11 cellular contexts compared by ENCODE assay signal in genomic region chr2:224881846-224882245, GRCh38.
A peak's percentile ranks its signal among the peaks of the same experiment; 100 is the strongest.
DNase-seq lines count a peak whose midpoint lies in the region; ATAC-seq, FAIRE-seq and TF ChIP-seq lines count a peak whose summit lies in the region.
"Had no signal": no experiment of that assay in that cellular context is flagged by ENCODE, and none has a peak within 500 bp of the region (broad histone marks: within the 10 kb centered on the region; RNA-seq: fewer than 3 reads in every experiment).

No MANE protein-coding gene starts in this region.

- no peaks in the 10 kb centered on the region for H3K9me3 Mint-ChIP-seq in stimulated activated naive CD8-positive, alpha-beta T cell treated with anti-CD3 and anti-CD28 coated beads, Interleukin-15, Interleukin-2, amounts not matched to agents 100 ng/mL and 50 ng/mL, for 24 hours
- no peaks in the 10 kb centered on the region for H3K9me3 Mint-ChIP-seq in stimulated activated naive CD8-positive, alpha-beta T cell treated with anti-CD3 and anti-CD28 coated beads, Interleukin-15, amount 100 ng/mL, for 72 hours
- H3K9me3 Mint-ChIP-seq in activated CD8-positive, alpha-beta T cell treated with anti-CD3 and anti-CD28 coated beads for 36 hours: no peaks in the 10 kb centered on the region

- POLR2A ChIA-PET in activated CD8-positive, alpha-beta T cell treated with anti-CD3 and anti-CD28 coated beads for 36 hours (lab: Charles Lee): no interaction called here

- no peak for TF ChIP-seq CTCF in activated CD8-positive, alpha-beta T cell treated with anti-CD3 and anti-CD28 coated beads for 36 hours (IDR thresholded peaks at IDR 0.05)
- no peak for TF ChIP-seq CTCF in fibroblast of mammary gland (conservative IDR thresholded peaks at IDR 0.05; ENCODE audit: control insufficient read depth, insufficient read depth, low read depth, low read length)

- no peaks in the 10 kb centered on the region for H3K27me3 Mint-ChIP-seq in stimulated activated naive CD8-positive, alpha-beta T cell treated with anti-CD3 and anti-CD28 coated beads, Interleukin-15, Interleukin-2, amounts not matched to agents 100 ng/mL and 50 ng/mL, for 24 hours
- H3K27me3 Mint-ChIP-seq in stimulated activated naive CD8-positive, alpha-beta T cell treated with anti-CD3 and anti-CD28 coated beads, Interleukin-15, amount 100 ng/mL, for 72 hours: no peaks in the 10 kb centered on the region
- H3K27me3 Mint-ChIP-seq in activated CD8-positive, alpha-beta T cell treated with anti-CD3 and anti-CD28 coated beads for 36 hours: no peaks in the 10 kb centered on the region

- H3K4me3 Mint-ChIP-seq in stimulated activated naive CD8-positive, alpha-beta T cell treated with anti-CD3 and anti-CD28 coated beads, Interleukin-15, Interleukin-2, amounts not matched to agents 100 ng/mL and 50 ng/mL, for 24 hours: no peak overlapping the region
- H3K4me3 Mint-ChIP-seq in stimulated activated naive CD8-positive, alpha-beta T cell treated with anti-CD3 and anti-CD28 coated beads, Interleukin-15, amount 100 ng/mL, for 72 hours: no peak overlapping the region
- no peak overlapping the region for H3K4me3 Mint-ChIP-seq in activated CD8-positive, alpha-beta T cell treated with anti-CD3 and anti-CD28 coated beads for 36 hours

- CTCF ChIA-PET in activated CD8-positive, alpha-beta T cell treated with anti-CD3 and anti-CD28 coated beads for 36 hours (lab: Charles Lee): interaction anchor here (0.8 to 1.0 kb wide), 2 partner anchors 15 to 60 kb away, joined by 3 read pairs; no protein-coding TSS in a partner anchor

- H3K4me1 Mint-ChIP-seq in stimulated activated naive CD8-positive, alpha-beta T cell treated with anti-CD3 and anti-CD28 coated beads, Interleukin-15, Interleukin-2, amounts not matched to agents 100 ng/mL and 50 ng/mL, for 24 hours (ENCODE audit: low read depth): peaks cover 59% of the 10 kb centered on the region
- peaks cover 65% of the 10 kb centered on the region for H3K4me1 Mint-ChIP-seq in stimulated activated naive CD8-positive, alpha-beta T cell treated with anti-CD3 and anti-CD28 coated beads, Interleukin-15, amount 100 ng/mL, for 72 hours
- H3K4me1 Mint-ChIP-seq in activated CD8-positive, alpha-beta T cell treated with anti-CD3 and anti-CD28 coated beads for 36 hours (ENCODE audit: low read depth): peaks cover 58% of the 10 kb centered on the region

- peak overlapping the region; percentile 29 for H3K27ac Mint-ChIP-seq in stimulated activated naive CD8-positive, alpha-beta T cell treated with anti-CD3 and anti-CD28 coated beads, Interleukin-15, Interleukin-2, amounts not matched to agents 100 ng/mL and 50 ng/mL, for 24 hours
- H3K27ac Mint-ChIP-seq in stimulated activated naive CD8-positive, alpha-beta T cell treated with anti-CD3 and anti-CD28 coated beads, Interleukin-15, amount 100 ng/mL, for 72 hours: peak overlapping the region in 1 of 2 donors; percentile 50
- H3K27ac Mint-ChIP-seq in activated CD8-positive, alpha-beta T cell treated with anti-CD3 and anti-CD28 coated beads for 36 hours: peak overlapping the region; percentile 70

- no peak overlapping the region for H3K4me3 ChIP-seq in fibroblast of mammary gland (ENCODE audit: control insufficient read depth, low read depth, low read length)
- H3K4me3 ChIP-seq: BLaER1, cardiac muscle cell had no signal

- DNase-seq in stimulated activated naive CD8-positive, alpha-beta T cell treated with anti-CD3 and anti-CD28 coated beads, Interleukin-15, amount 100 ng/mL, for 72 hours: no peak
- no peak for DNase-seq in activated CD8-positive, alpha-beta T cell treated with anti-CD3 and anti-CD28 coated beads for 36 hours
- DNase-seq in fibroblast of mammary gland (ENCODE audit: low read depth) (peak; percentile 33), posterior vena cava (ENCODE audit: low spot score) (no peak), middle frontal gyrus (ENCODE audit: extremely low spot score, low spot score) (no peak), HTR-8/SVneo (ENCODE audit: insufficient read length, low spot score) (no peak)
- DNase-seq: NCI-H2171 treated with DMSO at 0.1 percent for 48 hours had no signal

- intact Hi-C loops in activated CD8-positive, alpha-beta T cell treated with anti-CD3 and anti-CD28 coated beads for 36 hours (cut with micrococcal nuclease): no loop called here
- intact Hi-C loops in posterior vena cava (cut with DNase I): no loop called here

- peaks cover 92% of the 10 kb centered on the region for H3K36me3 Mint-ChIP-seq in stimulated activated naive CD8-positive, alpha-beta T cell treated with anti-CD3 and anti-CD28 coated beads, Interleukin-15, Interleukin-2, amounts not matched to agents 100 ng/mL and 50 ng/mL, for 24 hours (ENCODE audit: low read depth)
- H3K36me3 Mint-ChIP-seq in activated CD8-positive, alpha-beta T cell treated with anti-CD3 and anti-CD28 coated beads for 36 hours (ENCODE audit: low read depth): peaks cover 88% of the 10 kb centered on the region

- FAIRE-seq in HTR-8/SVneo (lab: Jason Lieb, UNC): no peak

- ATAC-seq in stimulated activated naive CD8-positive, alpha-beta T cell treated with anti-CD3 and anti-CD28 coated beads, Interleukin-15, amount 100 ng/mL, for 72 hours: no peak
- ATAC-seq in activated CD8-positive, alpha-beta T cell treated with anti-CD3 and anti-CD28 coated beads for 36 hours: no peak
- ATAC-seq in GM18498 (IDR thresholded peaks at IDR 0.05; ENCODE audit: unreplicated experiment): no peak
